Comparison of ENCODE assay signal across 1 cellular context in the genomic region with DNA sequence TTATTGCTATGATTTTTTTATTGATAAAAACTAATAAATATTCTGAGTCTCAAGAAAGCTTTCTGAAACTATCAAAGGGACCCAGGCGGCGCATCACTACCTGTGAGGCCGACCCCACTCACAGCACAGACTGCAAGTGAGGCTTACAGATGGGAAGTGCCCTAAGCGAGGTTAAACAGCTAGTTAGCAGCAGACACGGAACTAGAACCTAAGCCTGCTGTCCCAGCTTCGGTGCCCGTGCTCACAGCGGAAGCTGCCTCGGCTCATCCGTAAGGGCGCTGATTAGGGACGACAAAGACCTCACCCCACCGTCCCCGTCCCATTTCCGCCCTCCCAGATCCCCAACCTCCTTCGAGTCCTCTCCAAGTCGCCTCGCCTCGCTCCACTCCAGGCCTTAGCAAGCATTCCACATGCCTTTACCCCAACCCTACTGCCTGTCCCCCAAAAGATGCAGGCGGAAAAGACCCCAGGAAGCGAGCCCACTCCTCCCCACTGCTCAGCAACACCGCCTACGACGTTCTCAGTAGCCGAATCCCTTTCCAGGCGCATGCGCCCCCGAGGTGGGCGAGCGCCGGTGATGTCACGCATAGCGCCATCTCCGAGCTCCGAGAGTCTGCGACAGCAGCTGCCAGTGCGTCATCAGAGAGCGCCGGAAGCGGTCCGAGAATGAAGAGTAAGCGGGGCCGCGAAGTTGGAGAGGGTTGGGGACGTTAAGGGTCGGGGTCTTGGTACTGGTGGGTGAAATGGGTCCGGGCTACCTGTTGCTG.
TF ChIP-seq lines count a peak whose summit lies in the region.

TSS of gene POP4 (plus strand) at position 631 of the 767 bp plus-strand sequence. CDS start at position 667, 36 bp downstream.

TF ChIP-seq in K562, 482 proteins besides CTCF, POLR2A, EP300 and RAD21 (continued from another document and continues in another):
- TF ChIP-seq, protein P1, sequence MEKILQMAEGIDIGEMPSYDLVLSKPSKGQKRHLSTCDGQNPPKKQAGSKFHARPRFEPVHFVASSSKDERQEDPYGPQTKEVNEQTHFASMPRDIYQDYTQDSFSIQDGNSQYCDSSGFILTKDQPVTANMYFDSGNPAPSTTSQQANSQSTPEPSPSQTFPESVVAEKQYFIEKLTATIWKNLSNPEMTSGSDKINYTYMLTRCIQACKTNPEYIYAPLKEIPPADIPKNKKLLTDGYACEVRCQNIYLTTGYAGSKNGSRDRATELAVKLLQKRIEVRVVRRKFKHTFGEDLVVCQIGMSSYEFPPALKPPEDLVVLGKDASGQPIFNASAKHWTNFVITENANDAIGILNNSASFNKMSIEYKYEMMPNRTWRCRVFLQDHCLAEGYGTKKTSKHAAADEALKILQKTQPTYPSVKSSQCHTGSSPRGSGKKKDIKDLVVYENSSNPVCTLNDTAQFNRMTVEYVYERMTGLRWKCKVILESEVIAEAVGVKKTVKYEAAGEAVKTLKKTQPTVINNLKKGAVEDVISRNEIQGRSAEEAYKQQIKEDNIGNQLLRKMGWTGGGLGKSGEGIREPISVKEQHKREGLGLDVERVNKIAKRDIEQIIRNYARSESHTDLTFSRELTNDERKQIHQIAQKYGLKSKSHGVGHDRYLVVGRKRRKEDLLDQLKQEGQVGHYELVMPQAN (IDR thresholded peaks at IDR 0.05; ENCODE audit: borderline replicate concordance): peak; percentile 91; the same call in 1 of the 2 replicates
- TF ChIP-seq MTF1 (CRISPR knock-in tag; IDR thresholded peaks at IDR 0.05; ENCODE audit: borderline replicate concordance): no peak
- TF ChIP-seq, protein P2, sequence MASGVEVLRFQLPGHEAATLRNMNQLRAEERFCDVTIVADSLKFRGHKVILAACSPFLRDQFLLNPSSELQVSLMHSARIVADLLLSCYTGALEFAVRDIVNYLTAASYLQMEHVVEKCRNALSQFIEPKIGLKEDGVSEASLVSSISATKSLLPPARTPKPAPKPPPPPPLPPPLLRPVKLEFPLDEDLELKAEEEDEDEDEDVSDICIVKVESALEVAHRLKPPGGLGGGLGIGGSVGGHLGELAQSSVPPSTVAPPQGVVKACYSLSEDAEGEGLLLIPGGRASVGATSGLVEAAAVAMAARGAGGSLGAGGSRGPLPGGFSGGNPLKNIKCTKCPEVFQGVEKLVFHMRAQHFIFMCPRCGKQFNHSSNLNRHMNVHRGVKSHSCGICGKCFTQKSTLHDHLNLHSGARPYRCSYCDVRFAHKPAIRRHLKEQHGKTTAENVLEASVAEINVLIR (CRISPR knock-in tag; IDR thresholded peaks at IDR 0.05): peak; percentile 99
- TF ChIP-seq ZBTB9 (CRISPR knock-in tag; IDR thresholded peaks at IDR 0.05): no peak
- TF ChIP-seq FOS (IDR thresholded peaks at IDR 0.05; ENCODE audit: extremely low read depth, insufficient read length): no peak
- TF ChIP-seq BHLHE40 (IDR thresholded peaks at IDR 0.05; ENCODE audit: low read length): no peak; the same call in 1 of the 2 replicates
- no peak for TF ChIP-seq RNF2 (IDR thresholded peaks at IDR 0.05)
- peak; percentile 42; the same call in 1 of the 2 replicates for TF ChIP-seq NR2C2 (CRISPR knock-in tag; IDR thresholded peaks at IDR 0.05)
- TF ChIP-seq NR2C2 (tag; IDR thresholded peaks at IDR 0.05): peak; percentile 92
- TF ChIP-seq, protein P3, sequence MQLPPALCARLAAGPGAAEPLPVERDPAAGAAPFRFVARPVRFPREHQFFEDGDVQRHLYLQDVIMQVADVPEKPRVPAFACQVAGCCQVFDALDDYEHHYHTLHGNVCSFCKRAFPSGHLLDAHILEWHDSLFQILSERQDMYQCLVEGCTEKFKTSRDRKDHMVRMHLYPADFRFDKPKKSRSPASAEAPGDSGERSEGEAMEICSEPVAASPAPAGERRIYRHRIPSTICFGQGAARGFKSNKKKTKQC (CRISPR knock-in tag; IDR thresholded peaks at IDR 0.05): no peak
- TF ChIP-seq HEY1 (CRISPR knock-in tag; IDR thresholded peaks at IDR 0.05; ENCODE audit: borderline replicate concordance): no peak
- TF ChIP-seq NRF1 (conservative IDR thresholded peaks at IDR 0.05 in 1 of 2, IDR thresholded peaks at IDR 0.05 in 1 of 2): peak; percentile 97 to 98
- peak; percentile 93 for TF ChIP-seq DIDO1 (tag; IDR thresholded peaks at IDR 0.05; ENCODE audit: low read depth)
- TF ChIP-seq NFXL1 (CRISPR knock-in tag; IDR thresholded peaks at IDR 0.05): no peak
- TF ChIP-seq NFRKB (IDR thresholded peaks at IDR 0.05; ENCODE audit: low read depth): peak; percentile 83
- TF ChIP-seq FOSL1 (tag; conservative IDR thresholded peaks at IDR 0.05): 0 out of 2 replicates have a peak, but pooled peaks have one; percentile 30
- no peak for TF ChIP-seq ARNT (IDR thresholded peaks at IDR 0.05)
- no peak for TF ChIP-seq HMG20B (CRISPR knock-in tag; IDR thresholded peaks at IDR 0.05)
- TF ChIP-seq MYNN (IDR thresholded peaks at IDR 0.05): 0 out of 2 replicates have a peak, but pooled peaks have one; percentile 40
- no peak for TF ChIP-seq MYNN (CRISPR knock-in tag; IDR thresholded peaks at IDR 0.05)
- TF ChIP-seq, protein P4, sequence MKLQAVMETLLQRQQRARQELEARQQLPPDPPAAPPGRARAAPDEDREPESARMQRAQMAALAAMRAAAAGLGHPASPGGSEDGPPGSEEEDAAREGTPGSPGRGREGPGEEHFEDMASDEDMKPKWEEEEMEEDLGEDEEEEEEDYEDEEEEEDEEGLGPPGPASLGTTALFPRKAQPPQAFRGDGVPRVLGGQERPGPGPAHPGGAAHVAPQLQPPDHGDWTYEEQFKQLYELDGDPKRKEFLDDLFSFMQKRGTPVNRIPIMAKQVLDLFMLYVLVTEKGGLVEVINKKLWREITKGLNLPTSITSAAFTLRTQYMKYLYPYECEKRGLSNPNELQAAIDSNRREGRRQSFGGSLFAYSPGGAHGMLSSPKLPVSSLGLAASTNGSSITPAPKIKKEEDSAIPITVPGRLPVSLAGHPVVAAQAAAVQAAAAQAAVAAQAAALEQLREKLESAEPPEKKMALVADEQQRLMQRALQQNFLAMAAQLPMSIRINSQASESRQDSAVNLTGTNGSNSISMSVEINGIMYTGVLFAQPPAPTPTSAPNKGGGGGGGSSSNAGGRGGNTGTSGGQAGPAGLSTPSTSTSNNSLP (IDR thresholded peaks at IDR 0.05; ENCODE audit: borderline replicate concordance, low read depth, low read length): no peak
- TF ChIP-seq ZNF140 (CRISPR knock-in tag; IDR thresholded peaks at IDR 0.05): no peak
- TF ChIP-seq GTF2F1 (IDR thresholded peaks at IDR 0.05; ENCODE audit: low read depth, low read length): peak; percentile 52; the same call in 1 of the 2 replicates
- TF ChIP-seq, protein P5, sequence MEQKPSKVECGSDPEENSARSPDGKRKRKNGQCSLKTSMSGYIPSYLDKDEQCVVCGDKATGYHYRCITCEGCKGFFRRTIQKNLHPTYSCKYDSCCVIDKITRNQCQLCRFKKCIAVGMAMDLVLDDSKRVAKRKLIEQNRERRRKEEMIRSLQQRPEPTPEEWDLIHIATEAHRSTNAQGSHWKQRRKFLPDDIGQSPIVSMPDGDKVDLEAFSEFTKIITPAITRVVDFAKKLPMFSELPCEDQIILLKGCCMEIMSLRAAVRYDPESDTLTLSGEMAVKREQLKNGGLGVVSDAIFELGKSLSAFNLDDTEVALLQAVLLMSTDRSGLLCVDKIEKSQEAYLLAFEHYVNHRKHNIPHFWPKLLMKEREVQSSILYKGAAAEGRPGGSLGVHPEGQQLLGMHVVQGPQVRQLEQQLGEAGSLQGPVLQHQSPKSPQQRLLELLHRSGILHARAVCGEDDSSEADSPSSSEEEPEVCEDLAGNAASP (IDR thresholded peaks at IDR 0.05): no peak
- TF ChIP-seq ZNF586 (CRISPR knock-in tag; conservative IDR thresholded peaks at IDR 0.05): no peak
- TF ChIP-seq ZNF77 (CRISPR knock-in tag; IDR thresholded peaks at IDR 0.05): no peak
- TF ChIP-seq ZNF143 (CRISPR knock-in tag; IDR thresholded peaks at IDR 0.05): no peak
- TF ChIP-seq, protein P6, sequence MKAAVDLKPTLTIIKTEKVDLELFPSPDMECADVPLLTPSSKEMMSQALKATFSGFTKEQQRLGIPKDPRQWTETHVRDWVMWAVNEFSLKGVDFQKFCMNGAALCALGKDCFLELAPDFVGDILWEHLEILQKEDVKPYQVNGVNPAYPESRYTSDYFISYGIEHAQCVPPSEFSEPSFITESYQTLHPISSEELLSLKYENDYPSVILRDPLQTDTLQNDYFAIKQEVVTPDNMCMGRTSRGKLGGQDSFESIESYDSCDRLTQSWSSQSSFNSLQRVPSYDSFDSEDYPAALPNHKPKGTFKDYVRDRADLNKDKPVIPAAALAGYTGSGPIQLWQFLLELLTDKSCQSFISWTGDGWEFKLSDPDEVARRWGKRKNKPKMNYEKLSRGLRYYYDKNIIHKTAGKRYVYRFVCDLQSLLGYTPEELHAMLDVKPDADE (conservative IDR thresholded peaks at IDR 0.05; ENCODE audit: control insufficient read depth, low read depth, low read length): no peak
- TF ChIP-seq, protein P7, sequence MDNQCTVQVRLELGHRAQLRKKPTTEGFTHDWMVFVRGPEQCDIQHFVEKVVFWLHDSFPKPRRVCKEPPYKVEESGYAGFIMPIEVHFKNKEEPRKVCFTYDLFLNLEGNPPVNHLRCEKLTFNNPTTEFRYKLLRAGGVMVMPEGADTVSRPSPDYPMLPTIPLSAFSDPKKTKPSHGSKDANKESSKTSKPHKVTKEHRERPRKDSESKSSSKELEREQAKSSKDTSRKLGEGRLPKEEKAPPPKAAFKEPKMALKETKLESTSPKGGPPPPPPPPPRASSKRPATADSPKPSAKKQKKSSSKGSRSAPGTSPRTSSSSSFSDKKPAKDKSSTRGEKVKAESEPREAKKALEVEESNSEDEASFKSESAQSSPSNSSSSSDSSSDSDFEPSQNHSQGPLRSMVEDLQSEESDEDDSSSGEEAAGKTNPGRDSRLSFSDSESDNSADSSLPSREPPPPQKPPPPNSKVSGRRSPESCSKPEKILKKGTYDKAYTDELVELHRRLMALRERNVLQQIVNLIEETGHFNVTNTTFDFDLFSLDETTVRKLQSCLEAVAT (IDR thresholded peaks at IDR 0.05): peak in 1 of 2 experiments; percentile 97; a peak in 3 of 4 replicates
- TF ChIP-seq SPI1 (IDR thresholded peaks at IDR 0.05; ENCODE audit: borderline replicate concordance, low read depth, low read length): peak; percentile 46; the same call in 1 of the 2 replicates
- no peak for TF ChIP-seq ZNF280A (IDR thresholded peaks at IDR 0.05; ENCODE audit: low read depth, partially characterized antibody)
- TF ChIP-seq GABPB2 (CRISPR knock-in tag; conservative IDR thresholded peaks at IDR 0.05): no peak
- no peak for TF ChIP-seq DNMT1 (IDR thresholded peaks at IDR 0.05)
- no peak for TF ChIP-seq RAD51 (IDR thresholded peaks at IDR 0.05; ENCODE audit: borderline replicate concordance, low read depth)
- peak; percentile 96 for TF ChIP-seq THRB (CRISPR knock-in tag; conservative IDR thresholded peaks at IDR 0.05)
- no peak for TF ChIP-seq EZH2 (IDR thresholded peaks at IDR 0.05; ENCODE audit: borderline replicate concordance, low read depth, low read length)
- TF ChIP-seq JUN (IDR thresholded peaks at IDR 0.05; ENCODE audit: borderline replicate concordance, low read depth, low read length): peak; percentile 73; the same call in 1 of the 2 replicates
- no peak for TF ChIP-seq JUN (CRISPR knock-in tag; IDR thresholded peaks at IDR 0.05; ENCODE audit: borderline replicate concordance)
- peak; percentile 88 for TF ChIP-seq TAF9B (IDR thresholded peaks at IDR 0.05; ENCODE audit: partially characterized antibody)
- 0 out of 2 replicates have a peak, but pooled peaks have one; percentile 57 for TF ChIP-seq ZNF224 (CRISPR knock-in tag; IDR thresholded peaks at IDR 0.05)
- no peak for TF ChIP-seq PHTF2 (CRISPR knock-in tag; IDR thresholded peaks at IDR 0.05)
- TF ChIP-seq ZNF778 (CRISPR knock-in tag; IDR thresholded peaks at IDR 0.05): no peak
- TF ChIP-seq ZNF57 (CRISPR knock-in tag; IDR thresholded peaks at IDR 0.05): no peak
- TF ChIP-seq NBN (IDR thresholded peaks at IDR 0.05; ENCODE audit: low read depth): peak; percentile 91
